In the genomic region with DNA sequence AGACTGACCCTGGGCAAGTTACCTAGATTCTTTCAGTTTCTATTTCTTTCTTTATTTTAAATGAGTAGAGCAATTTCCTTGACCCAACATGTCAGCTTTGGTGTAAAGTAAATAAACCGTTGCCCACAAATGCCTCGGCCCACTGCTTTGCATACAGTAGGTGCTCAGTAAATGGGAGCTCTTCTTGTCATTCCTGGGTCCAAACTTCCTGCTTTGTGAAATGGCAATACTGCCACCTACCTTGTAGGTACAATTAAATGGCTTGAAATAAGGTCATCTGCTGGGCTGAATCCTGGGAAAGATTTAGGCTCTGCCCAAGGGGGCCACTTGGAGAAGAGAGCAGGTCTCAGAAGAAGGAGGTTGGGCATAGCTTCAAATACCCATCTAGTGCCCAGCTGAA, we compare ENCODE assay signal across 15 cellular contexts.
"Had no signal": no experiment of that assay in that cellular context is flagged by ENCODE, and none has a peak within 500 bp of the region (broad histone marks: within the 10 kb centered on the region; RNA-seq: fewer than 3 reads in every experiment).

No MANE protein-coding gene starts in this region.

- H3K9me3 Mint-ChIP-seq: activated naive CD4-positive, alpha-beta T cell treated with anti-CD3 and anti-CD28 coated beads, Interleukin-2, amount 10 ng/mL, durations not matched to agents 7 days and 5 days; activated T-helper 2 cell treated with anti-CD3 and anti-CD28 coated beads, Interferon-gamma antibody, Interleukin-2, Interleukin-4, amounts not matched to agents 10 μg/mL and 5 μg/mL and 100 μg/mL, durations not matched to agents 14 hours and 24 hours and 36 hours; natural killer cell had no signal

- H3K36me3 ChIP-seq: ascending aorta, esophagus muscularis mucosa, tibial nerve, vagina had no signal

- FAIRE-seq: colon had no signal

- H3K27ac ChIP-seq: ascending aorta, esophagus muscularis mucosa, hepatocyte, tibial nerve, vagina had no signal

- ATAC-seq: activated CD4-positive, CD25-positive, alpha-beta regulatory T cell treated with anti-CD3 and anti-CD28 coated beads, Interleukin-2, amount 50 U/mL, for 24 hours; left ventricle myocardium superior; natural killer cell had no signal

- H3K4me3 ChIP-seq: ascending aorta, esophagus muscularis mucosa, hepatocyte, tibial nerve, vagina had no signal

- DNase-seq: activated naive CD4-positive, alpha-beta T cell treated with anti-CD3 and anti-CD28 coated beads, Interleukin-2, amount 10 ng/mL, durations not matched to agents 7 days and 5 days; activated T-cell treated with anti-CD3 and anti-CD28 coated beads for 4 hours; left ventricle myocardium superior; mesenchymal stem cell; natural killer cell; stimulated activated CD4-positive, alpha-beta T cell treated with anti-CD3 and anti-CD28 coated beads, Interleukin-4, amount 100 ng/mL, for 24 hours; stimulated activated naive CD4-positive, alpha-beta T cell had no signal

- H3K4me1 Mint-ChIP-seq: activated naive CD4-positive, alpha-beta T cell treated with anti-CD3 and anti-CD28 coated beads, Interleukin-2, amount 10 ng/mL, durations not matched to agents 7 days and 5 days had no signal

- H3K9me3 ChIP-seq: ascending aorta, esophagus muscularis mucosa, tibial nerve, vagina had no signal

- H3K27me3 Mint-ChIP-seq: activated naive CD4-positive, alpha-beta T cell treated with anti-CD3 and anti-CD28 coated beads, Interleukin-2, amount 10 ng/mL, durations not matched to agents 7 days and 5 days had no signal

- H3K4me1 ChIP-seq: ascending aorta, esophagus muscularis mucosa, tibial nerve, vagina had no signal

- H3K27ac Mint-ChIP-seq: activated naive CD4-positive, alpha-beta T cell treated with anti-CD3 and anti-CD28 coated beads, Interleukin-2, amount 10 ng/mL, durations not matched to agents 7 days and 5 days; activated T-helper 2 cell treated with anti-CD3 and anti-CD28 coated beads, Interferon-gamma antibody, Interleukin-2, Interleukin-4, amounts not matched to agents 10 μg/mL and 5 μg/mL and 100 μg/mL, durations not matched to agents 14 hours and 24 hours and 36 hours; natural killer cell had no signal

- H3K36me3 Mint-ChIP-seq: activated naive CD4-positive, alpha-beta T cell treated with anti-CD3 and anti-CD28 coated beads, Interleukin-2, amount 10 ng/mL, durations not matched to agents 7 days and 5 days; natural killer cell had no signal

- H3K4me3 Mint-ChIP-seq: activated naive CD4-positive, alpha-beta T cell treated with anti-CD3 and anti-CD28 coated beads, Interleukin-2, amount 10 ng/mL, durations not matched to agents 7 days and 5 days; natural killer cell had no signal
